In genomic region chr12:122014781-122015180, GRCh38 we compare ENCODE assay signal across 21 cellular contexts.
"Had no signal": no experiment of that assay in that cellular context is flagged by ENCODE, and none has a peak within 500 bp of the region (broad histone marks: within the 10 kb centered on the region; RNA-seq: fewer than 3 reads in every experiment).

No MANE protein-coding gene starts in this region.

- H3K27me3 ChIP-seq: colonic mucosa, heart left ventricle, right lobe of liver had no signal

- H3K4me3 ChIP-seq: colonic mucosa, esophagus squamous epithelium, heart left ventricle, lung, psoas muscle, right lobe of liver, thoracic aorta, transverse colon had no signal

- ATAC-seq: heart left ventricle; left colon; left ventricle myocardium superior; psoas muscle; stimulated activated memory B cell treated with anti-CD40 and anti-IgM and Interleukin-4, amounts not matched to agents 10 μg/mL and 1 μg/mL and 100 μg/mL, for 72 hours had no signal

- H3K36me3 ChIP-seq: colonic mucosa, esophagus squamous epithelium, heart left ventricle, right lobe of liver, thoracic aorta, transverse colon had no signal

- H3K9me3 ChIP-seq: colonic mucosa, psoas muscle, right lobe of liver, transverse colon had no signal

- H3K27ac ChIP-seq: colonic mucosa, esophagus squamous epithelium, heart left ventricle, psoas muscle, right lobe of liver, thoracic aorta, transverse colon had no signal

- H3K4me1 ChIP-seq: colonic mucosa, esophagus squamous epithelium, heart left ventricle, psoas muscle, right lobe of liver, transverse colon had no signal

- DNase-seq: colonic mucosa; dermis blood vessel endothelial cell; esophagus squamous epithelium; foreskin fibroblast; heart left ventricle; hippocampal formation; left colon; left ventricle myocardium superior; mesenchymal stem cell; midbrain; naive B cell; nephron progenitor cell; psoas muscle; retina; right lobe of liver; stimulated activated CD4-positive, alpha-beta T cell treated with anti-CD3 and anti-CD28 coated beads, Interleukin-4, amount 100 ng/mL, for 1 hour; stimulated activated naive CD8-positive, alpha-beta T cell treated with anti-CD3 and anti-CD28 coated beads, Interleukin-15, amount 100 ng/mL, for 72 hours; transverse colon had no signal
